16 cellular contexts compared by ENCODE assay signal in genomic region chr5:34516686-34517085, GRCh38.
"Had no signal": no experiment of that assay in that cellular context is flagged by ENCODE, and none has a peak within 500 bp of the region (broad histone marks: within the 10 kb centered on the region; RNA-seq: fewer than 3 reads in every experiment).

No MANE protein-coding gene starts in this region.

- H3K9me3 ChIP-seq: right atrium auricular region, upper lobe of left lung had no signal

- DNase-seq: activated CD4-positive, alpha-beta T cell treated with anti-CD3 and anti-CD28 coated beads, Interleukin-2, amount 10 ng/mL, durations not matched to agents 7 days and 5 days; activated gamma-delta T cell treated with Interleukin-2 at 50 U/mL for 16 hours; activated naive CD8-positive, alpha-beta T cell treated with anti-CD3 and anti-CD28 coated beads, Interleukin-2, amount 10 ng/mL, durations not matched to agents 7 days and 5 days; anterior cingulate cortex; hippocampal formation; naive thymus-derived CD4-positive, alpha-beta T cell; small intestine; stimulated activated CD4-positive, alpha-beta T cell treated with anti-CD3 and anti-CD28 coated beads, Interleukin-4, amount 100 ng/mL, for 4 hours; stimulated activated CD8-positive, alpha-beta memory T cell treated with anti-CD3 and anti-CD28 coated beads, Interleukin-4, amount 100 ng/mL, for 48 hours; stimulated activated naive CD8-positive, alpha-beta T cell treated with anti-CD3 and anti-CD28 coated beads, Interleukin-15, Interleukin-2, amounts not matched to agents 100 U/mL and 50 U/mL, for 24 hours; upper lobe of left lung had no signal

- ATAC-seq: left lobe of liver; naive thymus-derived CD4-positive, alpha-beta T cell; stimulated activated naive CD8-positive, alpha-beta T cell treated with anti-CD3 and anti-CD28 coated beads, Interleukin-15, Interleukin-2, amounts not matched to agents 100 U/mL and 50 U/mL, for 24 hours had no signal

- H3K4me1 ChIP-seq: parathyroid adenoma had no signal

- H3K36me3 ChIP-seq: right atrium auricular region, upper lobe of left lung had no signal

- H3K9me3 Mint-ChIP-seq: activated CD4-positive, alpha-beta T cell treated with anti-CD3 and anti-CD28 coated beads, Interleukin-2, amount 10 ng/mL, durations not matched to agents 7 days and 5 days; activated naive CD8-positive, alpha-beta T cell treated with anti-CD3 and anti-CD28 coated beads, Interleukin-2, amount 10 ng/mL, durations not matched to agents 7 days and 5 days; naive thymus-derived CD4-positive, alpha-beta T cell; T-helper 2 cell treated with Interferon-gamma antibody and Interleukin-4, amounts not matched to agents 5 μg/mL and 100 μg/mL, for 36 hours had no signal

- H3K79me2 ChIP-seq: parathyroid adenoma had no signal

- H3K27ac ChIP-seq: parathyroid adenoma, right atrium auricular region, upper lobe of left lung had no signal

- H3K4me3 Mint-ChIP-seq: activated CD4-positive, alpha-beta T cell treated with anti-CD3 and anti-CD28 coated beads, Interleukin-2, amount 10 ng/mL, durations not matched to agents 7 days and 5 days; activated naive CD8-positive, alpha-beta T cell treated with anti-CD3 and anti-CD28 coated beads, Interleukin-2, amount 10 ng/mL, durations not matched to agents 7 days and 5 days; naive thymus-derived CD4-positive, alpha-beta T cell; T-helper 2 cell treated with Interferon-gamma antibody and Interleukin-4, amounts not matched to agents 5 μg/mL and 100 μg/mL, for 36 hours had no signal

- H3K27ac Mint-ChIP-seq: activated CD4-positive, alpha-beta T cell treated with anti-CD3 and anti-CD28 coated beads, Interleukin-2, amount 10 ng/mL, durations not matched to agents 7 days and 5 days; activated naive CD8-positive, alpha-beta T cell treated with anti-CD3 and anti-CD28 coated beads, Interleukin-2, amount 10 ng/mL, durations not matched to agents 7 days and 5 days; naive thymus-derived CD4-positive, alpha-beta T cell; T-helper 2 cell treated with Interferon-gamma antibody and Interleukin-4, amounts not matched to agents 5 μg/mL and 100 μg/mL, for 36 hours had no signal

- H3K4me3 ChIP-seq: right atrium auricular region, upper lobe of left lung had no signal

- H3K27me3 ChIP-seq: right atrium auricular region, upper lobe of left lung had no signal

- H2AFZ ChIP-seq: parathyroid adenoma had no signal

- H3K9ac ChIP-seq: parathyroid adenoma had no signal

- H3K4me1 Mint-ChIP-seq: activated CD4-positive, alpha-beta T cell treated with anti-CD3 and anti-CD28 coated beads, Interleukin-2, amount 10 ng/mL, durations not matched to agents 7 days and 5 days; activated naive CD8-positive, alpha-beta T cell treated with anti-CD3 and anti-CD28 coated beads, Interleukin-2, amount 10 ng/mL, durations not matched to agents 7 days and 5 days; naive thymus-derived CD4-positive, alpha-beta T cell had no signal

- H3K36me3 Mint-ChIP-seq: activated naive CD8-positive, alpha-beta T cell treated with anti-CD3 and anti-CD28 coated beads, Interleukin-2, amount 10 ng/mL, durations not matched to agents 7 days and 5 days; naive thymus-derived CD4-positive, alpha-beta T cell had no signal

- FAIRE-seq: keratinocyte, small intestine had no signal
